In genomic region chr20:47663354-47664067, GRCh38 we compare ENCODE assay signal across 8 cellular contexts.
DNase-seq lines count a peak whose midpoint lies in the region; ATAC-seq and TF ChIP-seq lines count a peak whose summit lies in the region.

No MANE protein-coding gene starts in this region.

- H4K20me1 ChIP-seq in DND-41 (ENCODE audit: insufficient read depth, low read length) (0 out of 2 replicates have a peak, but pooled peaks cover 4% of the 10 kb centered on the region), fibroblast of lung (ENCODE audit: control insufficient read depth, extremely low read depth, insufficient read depth, low read length) (no peaks in the 10 kb centered on the region), neural cell (ENCODE audit: insufficient read depth) (no peaks in the 10 kb centered on the region)

- no peaks in the 10 kb centered on the region for H3F3A ChIP-seq in neural cell (ENCODE audit: insufficient read depth, low read length, poor library complexity, severe bottlenecking)

- TF ChIP-seq EP300 in neural cell (conservative IDR thresholded peaks at IDR 0.05; ENCODE audit: poor library complexity, severe bottlenecking): no peak

- H3K9ac ChIP-seq in DND-41 (ENCODE audit: low read depth, low read length) (no peak overlapping the region), fibroblast of lung (ENCODE audit: insufficient read depth, low read length) (no peak overlapping the region), neural cell (ENCODE audit: low read length) (no peak overlapping the region)

- no peak overlapping the region for H3K4me3 Mint-ChIP-seq in activated T-cell treated with anti-CD3 and anti-CD28 coated beads, Interleukin-2, amount 50 U/mL, for 4 hours
- H3K4me3 Mint-ChIP-seq in stimulated activated naive CD8-positive, alpha-beta T cell treated with anti-CD3 and anti-CD28 coated beads, Interleukin-15, amount 100 ng/mL, for 72 hours: no peak overlapping the region

- H3K79me2 ChIP-seq in DND-41 (ENCODE audit: insufficient read depth, low read length): no peaks in the 10 kb centered on the region
- no peaks in the 10 kb centered on the region for H3K79me2 ChIP-seq in fibroblast of lung (ENCODE audit: control insufficient read depth, insufficient read depth, low read length)
- no peaks in the 10 kb centered on the region for H3K79me2 ChIP-seq in neural cell (replicated peaks; ENCODE audit: insufficient read depth, low read length)

- H3K4me3 ChIP-seq in DND-41 (ENCODE audit: low read depth in 1 of 2, low read length in 2 of 2): no peak overlapping the region
- H3K4me3 ChIP-seq in Peyer's patch: no peak overlapping the region
- H3K4me3 ChIP-seq in fibroblast of lung (replicated peaks in 1 of 4; ENCODE audit: control extremely low read depth in 1 of 4, insufficient read depth in 1 of 4, low read depth in 3 of 4, low read length in 4 of 4): no peak overlapping the region
- no peak overlapping the region for H3K4me3 ChIP-seq in neural cell (ENCODE audit: low read length)

- peak; percentile 83 for DNase-seq in DND-41
- DNase-seq in HuH-7.5 (ENCODE audit: low spot score): peak; percentile 100
- DNase-seq in Peyer's patch: peak; percentile 63 to 90 (median 84)
- DNase-seq in activated T-cell treated with anti-CD3 and anti-CD28 coated beads, Interleukin-2, amount 50 U/mL, for 4 hours: peak; percentile 68
- DNase-seq in fibroblast of lung (ENCODE audit: low read depth in 2 of 2): peak; percentile 62 to 76
- peak; percentile 72 to 75 for DNase-seq in stimulated activated naive CD8-positive, alpha-beta T cell treated with anti-CD3 and anti-CD28 coated beads, Interleukin-15, amount 100 ng/mL, for 72 hours

- ATAC-seq in DND-41 (ENCODE audit: insufficient read depth, low read depth): peak; percentile 89
- peak; percentile 65 to 70 for ATAC-seq in activated T-cell treated with anti-CD3 and anti-CD28 coated beads, Interleukin-2, amount 50 U/mL, for 4 hours
- peak; percentile 81 for ATAC-seq in stimulated activated naive CD8-positive, alpha-beta T cell treated with anti-CD3 and anti-CD28 coated beads, Interleukin-15, amount 100 ng/mL, for 72 hours
- ATAC-seq in GM18502 (IDR thresholded peaks at IDR 0.05; ENCODE audit: poor library complexity, unreplicated experiment): no peak

- H3K4me2 ChIP-seq in DND-41 (ENCODE audit: insufficient read depth, low read length): no peak overlapping the region
- no peak overlapping the region for H3K4me2 ChIP-seq in fibroblast of lung (ENCODE audit: extremely low read depth, insufficient read depth, low read length)
- no peak overlapping the region for H3K4me2 ChIP-seq in neural cell (ENCODE audit: low read length)

- no peaks in the 10 kb centered on the region for H3K27me3 ChIP-seq in DND-41 (ENCODE audit: insufficient read depth, low read length, poor library complexity)
- H3K27me3 ChIP-seq in Peyer's patch: no peaks in the 10 kb centered on the region
- H3K27me3 ChIP-seq in fibroblast of lung (ENCODE audit: control insufficient read depth, insufficient read depth, low read length): no peaks in the 10 kb centered on the region
- no peaks in the 10 kb centered on the region for H3K27me3 ChIP-seq in neural cell (ENCODE audit: insufficient read depth, low read depth, low read length)

- peak; percentile 90 for TF ChIP-seq RAD21 in neural cell (conservative IDR thresholded peaks at IDR 0.05)

- H3K9me2 ChIP-seq in neural cell (ENCODE audit: insufficient read depth, low read length): no peaks in the 10 kb centered on the region

- H3K4me1 ChIP-seq in DND-41 (ENCODE audit: insufficient read depth, low read length) (no peaks in the 10 kb centered on the region), Peyer's patch (peaks cover 0 to 16% (median 0%) of the 10 kb centered on the region in 4 donors), fibroblast of lung (ENCODE audit: control insufficient read depth, extremely low read depth, insufficient read depth, low read length) (no peaks in the 10 kb centered on the region)

- H3K36me3 Mint-ChIP-seq in activated T-cell treated with anti-CD3 and anti-CD28 coated beads, Interleukin-2, amount 50 U/mL, for 4 hours (ENCODE audit: insufficient read depth): peaks cover 7% of the 10 kb centered on the region

- no peaks in the 10 kb centered on the region for H3K9me3 Mint-ChIP-seq in activated T-cell treated with anti-CD3 and anti-CD28 coated beads, Interleukin-2, amount 50 U/mL, for 4 hours
- no peaks in the 10 kb centered on the region for H3K9me3 Mint-ChIP-seq in stimulated activated naive CD8-positive, alpha-beta T cell treated with anti-CD3 and anti-CD28 coated beads, Interleukin-15, amount 100 ng/mL, for 72 hours

- H3K27ac ChIP-seq in DND-41 (ENCODE audit: low read length) (no peak overlapping the region), Peyer's patch (no peak overlapping the region), fibroblast of lung (ENCODE audit: insufficient read depth, low read length) (no peak overlapping the region), neural cell (ENCODE audit: low read length) (no peak overlapping the region)

- H2AFZ ChIP-seq in DND-41 (ENCODE audit: low read depth, low read length) (peak overlapping the region; percentile 32; the same call in 1 of the 2 replicates), fibroblast of lung (ENCODE audit: low read length) (no peak overlapping the region), neural cell (ENCODE audit: low read depth, low read length) (no peak overlapping the region)

- no peaks in the 10 kb centered on the region for H3K27me3 Mint-ChIP-seq in activated T-cell treated with anti-CD3 and anti-CD28 coated beads, Interleukin-2, amount 50 U/mL, for 4 hours (ENCODE audit: low read depth)
- no peaks in the 10 kb centered on the region for H3K27me3 Mint-ChIP-seq in stimulated activated naive CD8-positive, alpha-beta T cell treated with anti-CD3 and anti-CD28 coated beads, Interleukin-15, amount 100 ng/mL, for 72 hours

- no peak for TF ChIP-seq POLR2A in Peyer's patch (IDR thresholded peaks at IDR 0.05)

- H3K9me3 ChIP-seq in DND-41 (ENCODE audit: insufficient read depth, low read length, severe bottlenecking) (no peaks in the 10 kb centered on the region), Peyer's patch (no peaks in the 10 kb centered on the region), fibroblast of lung (ENCODE audit: control insufficient read depth, insufficient read depth, low read depth, low read length) (no peaks in the 10 kb centered on the region), neural cell (ENCODE audit: low read length) (no peaks in the 10 kb centered on the region)

- H3K27ac Mint-ChIP-seq in stimulated activated naive CD8-positive, alpha-beta T cell treated with anti-CD3 and anti-CD28 coated beads, Interleukin-15, amount 100 ng/mL, for 72 hours: peak overlapping the region in 1 of 2 donors; percentile 80

- H3K4me1 Mint-ChIP-seq in activated T-cell treated with anti-CD3 and anti-CD28 coated beads, Interleukin-2, amount 50 U/mL, for 4 hours (ENCODE audit: low read depth): peaks cover 3% of the 10 kb centered on the region
- peaks cover 15% of the 10 kb centered on the region for H3K4me1 Mint-ChIP-seq in stimulated activated naive CD8-positive, alpha-beta T cell treated with anti-CD3 and anti-CD28 coated beads, Interleukin-15, amount 100 ng/mL, for 72 hours

- no peaks in the 10 kb centered on the region for H3K36me3 ChIP-seq in DND-41 (ENCODE audit: insufficient read depth, low read length)
- H3K36me3 ChIP-seq in Peyer's patch: peaks cover 0 to 30% (median 0%) of the 10 kb centered on the region in 3 donors
- no peaks in the 10 kb centered on the region for H3K36me3 ChIP-seq in fibroblast of lung (ENCODE audit: control insufficient read depth, insufficient read depth, low read length)
- no peaks in the 10 kb centered on the region for H3K36me3 ChIP-seq in neural cell (ENCODE audit: insufficient read depth, low read length)

- TF ChIP-seq CTCF in DND-41 (IDR thresholded peaks at IDR 0.05; ENCODE audit: borderline replicate concordance, extremely low read depth, low read length, poor library complexity, severe bottlenecking) (peak; percentile 100), Peyer's patch (IDR thresholded peaks at IDR 0.05) (peak; percentile 74 to 95 (median 86)), fibroblast of lung (conservative IDR thresholded peaks at IDR 0.05 in 1 of 2, IDR thresholded peaks at IDR 0.05 in 1 of 2; ENCODE audit: low read depth in 1 of 2, low read length in 2 of 2) (peak; percentile 96 to 97), neural cell (IDR thresholded peaks at IDR 0.05; ENCODE audit: poor library complexity, severe bottlenecking) (peak; percentile 92)

TF ChIP-seq in neural cell, 6 proteins besides CTCF, POLR2A, EP300 and RAD21:
- TF ChIP-seq MXI1 (conservative IDR thresholded peaks at IDR 0.05; ENCODE audit: poor library complexity, severe bottlenecking) (no peak), SMC3 (conservative IDR thresholded peaks at IDR 0.05; ENCODE audit: poor library complexity) (peak; percentile 93)
